ENCODE assay signal across 8 cellular contexts in the genomic region with DNA sequence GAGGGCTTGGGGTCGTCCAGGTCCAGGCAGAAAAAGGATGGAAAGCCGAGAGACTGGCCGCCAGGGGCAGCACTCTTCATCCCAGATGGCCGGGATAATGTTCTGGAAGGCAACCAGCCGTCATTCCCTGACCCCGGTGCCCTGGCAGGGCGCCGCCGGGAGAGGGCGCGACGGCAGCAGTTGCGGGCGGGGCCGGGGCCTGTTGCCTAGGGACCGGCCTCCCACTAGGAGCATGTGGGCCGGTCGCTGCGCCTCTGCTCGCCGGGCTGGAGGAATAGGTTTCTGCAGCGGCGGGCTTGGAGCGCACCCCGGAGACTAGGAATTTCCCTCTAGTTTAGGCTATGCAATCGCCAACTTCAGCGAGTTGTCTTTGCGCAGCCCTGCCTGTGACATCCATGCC. TPM values are rescaled to one million over a fixed set of nuclear protein-coding genes. Genes with fewer than 3 reads are reported as not detected.
DNase-seq lines count a peak whose midpoint lies in the region; ATAC-seq and TF ChIP-seq lines count a peak whose summit lies in the region.

No MANE protein-coding gene starts in this region.

- H3K4me3 Mint-ChIP-seq in activated T-cell treated with anti-CD3 and anti-CD28 coated beads, Interleukin-2, amount 50 U/mL, for 24 hours = no peak overlapping the region

- peak overlapping the region; percentile 45; the same call in 1 of the 2 replicates for H3K4me3 ChIP-seq in ACC112 (ENCODE audit: low read depth, low read length)
- H3K4me3 ChIP-seq in MG63 = no peak overlapping the region

- DNase-seq in MG63 (peak; percentile 50), erythroblast (lab: John Stamatoyannopoulos, UW) (peak; percentile 25 to 32), midbrain (lab: John Stamatoyannopoulos, UW) (peak; percentile 63)
- DNase-seq in activated T-cell treated with anti-CD3 and anti-CD28 coated beads, Interleukin-2, amount 50 U/mL, for 24 hours = no peak

- no peak overlapping the region for H2AFZ ChIP-seq in ACC112 (ENCODE audit: low read length, unreplicated experiment)

- no peak overlapping the region for H3K27ac Mint-ChIP-seq in activated T-cell treated with anti-CD3 and anti-CD28 coated beads, Interleukin-2, amount 50 U/mL, for 24 hours

- no peaks in the 10 kb centered on the region for H3K4me1 Mint-ChIP-seq in activated T-cell treated with anti-CD3 and anti-CD28 coated beads, Interleukin-2, amount 50 U/mL, for 24 hours (ENCODE audit: low read depth)

- H3K9me3 Mint-ChIP-seq in activated T-cell treated with anti-CD3 and anti-CD28 coated beads, Interleukin-2, amount 50 U/mL, for 24 hours = no peaks in the 10 kb centered on the region

- TF ChIP-seq POLR2A in erythroblast (IDR thresholded peaks at IDR 0.05; ENCODE audit: low read length) = no peak

- H3K4me1 ChIP-seq in ACC112 (ENCODE audit: control insufficient read depth, insufficient read depth, low read length, unreplicated experiment) = peaks cover 7% of the 10 kb centered on the region

- H3K36me3 ChIP-seq in ACC112 (ENCODE audit: insufficient read depth, low read length) = no peaks in the 10 kb centered on the region
- H3K36me3 ChIP-seq in MG63 = no peaks in the 10 kb centered on the region

- ATAC-seq in HG03460 (IDR thresholded peaks at IDR 0.05; ENCODE audit: unreplicated experiment) (no peak), GM21423 (IDR thresholded peaks at IDR 0.05; ENCODE audit: unreplicated experiment) (no peak), GM21447 (IDR thresholded peaks at IDR 0.05; ENCODE audit: unreplicated experiment) (no peak)

- H3K9me3 ChIP-seq in MG63 = no peaks in the 10 kb centered on the region

- H3K27me3 Mint-ChIP-seq in activated T-cell treated with anti-CD3 and anti-CD28 coated beads, Interleukin-2, amount 50 U/mL, for 24 hours = no peaks in the 10 kb centered on the region

- no peaks in the 10 kb centered on the region for H3K36me3 Mint-ChIP-seq in activated T-cell treated with anti-CD3 and anti-CD28 coated beads, Interleukin-2, amount 50 U/mL, for 24 hours (ENCODE audit: low read depth)

- no peaks in the 10 kb centered on the region for H3K79me2 ChIP-seq in ACC112 (ENCODE audit: control insufficient read depth, insufficient read depth, low read length, unreplicated experiment)

- H3K27ac ChIP-seq in ACC112 (ENCODE audit: low read depth, low read length) = no peak overlapping the region

- H3K27me3 ChIP-seq in ACC112 (ENCODE audit: insufficient read depth, low read length) (no peaks in the 10 kb centered on the region), MG63 (no peaks in the 10 kb centered on the region)

RNA-seq across cellular contexts. Expression of a gene that starts 11.0 kb away (rescaled TPM):
- total RNA-seq in MG63 (2014; rRNA removed; shearing (Covaris generic); ENCODE audit: low replicate concordance) = not detected in 2 replicates
